8 cellular contexts compared by ENCODE assay signal in genomic region chr2:31233216-31233615, GRCh38.
DNase-seq lines count a peak whose midpoint lies in the region; TF ChIP-seq lines count a peak whose summit lies in the region.

No MANE protein-coding gene starts in this region.

- no peaks in the 10 kb centered on the region for H3K9me3 ChIP-seq in parathyroid adenoma (ENCODE audit: control insufficient read depth, low read length)

- DNase-seq in NCI-H748 (lab: John Stamatoyannopoulos, UW; ENCODE audit: unreplicated experiment) (peak; percentile 31), NCI-H748 treated with DMSO at 0.1 percent for 48 hours (lab: John Stamatoyannopoulos, UW) (no peak), NCI-H774 (lab: John Stamatoyannopoulos, UW) (peak; percentile 72), coronary artery (ENCODE audit: low spot score) (no peak), pons (ENCODE audit: low spot score) (no peak), NCI-H2107 treated with DMSO at 0.1 percent for 48 hours (lab: John Stamatoyannopoulos, UW; ENCODE audit: unreplicated experiment) (no peak)
- DNase-seq in activated CD4-positive, CD25-positive, alpha-beta regulatory T cell treated with anti-CD3 and anti-CD28 coated beads, Interleukin-2, amount 50 U/mL, for 72 hours: no peak

- H3K4me3 ChIP-seq in coronary artery (peak overlapping the region; percentile 77), parathyroid adenoma (ENCODE audit: low read depth, low read length) (peak overlapping the region; percentile 81)

- no peaks in the 10 kb centered on the region for H3K36me3 ChIP-seq in parathyroid adenoma (ENCODE audit: control insufficient read depth, insufficient read depth, low read length)

- no peak for TF ChIP-seq CTCF in coronary artery (IDR thresholded peaks at IDR 0.05)
- TF ChIP-seq CTCF in parathyroid adenoma (IDR thresholded peaks at IDR 0.05): no peak

- peak overlapping the region; percentile 77 for H2AFZ ChIP-seq in parathyroid adenoma

- peak overlapping the region in 1 of 2 donors; percentile 85 for H3K27ac ChIP-seq in coronary artery
- H3K27ac ChIP-seq in parathyroid adenoma: no peak overlapping the region

- no peaks in the 10 kb centered on the region for H3K27me3 ChIP-seq in parathyroid adenoma (ENCODE audit: control insufficient read depth, insufficient read depth, low read length)

- H3K79me2 ChIP-seq in parathyroid adenoma: no peaks in the 10 kb centered on the region

- H3K4me2 ChIP-seq in parathyroid adenoma (ENCODE audit: low read length): peak overlapping the region; percentile 91

- H3K4me1 ChIP-seq in parathyroid adenoma: no peaks in the 10 kb centered on the region

- no peak overlapping the region for H3K9ac ChIP-seq in parathyroid adenoma

Comparison
In these comparisons a context has a peak if more than half of its experiments do, and no peak if none do; other contexts are left out.
1. DNase-seq: peak in NCI-H748 (single experiment) and NCI-H774 (single experiment); none in NCI-H748 treated with DMSO at 0.1 percent for 48 hours (single experiment), coronary artery (single experiment), activated CD4-positive, CD25-positive, alpha-beta regulatory T cell treated with anti-CD3 and anti-CD28 coated beads, Interleukin-2, amount 50 U/mL, for 72 hours (single experiment), pons (single experiment) and NCI-H2107 treated with DMSO at 0.1 percent for 48 hours (single experiment).